In genomic region chr2:226813148-226813701, GRCh38 we compare ENCODE assay signal across 8 cellular contexts. TPM values are rescaled to one million over a fixed set of nuclear protein-coding genes. Genes with fewer than 3 reads are reported as not detected.
DNase-seq lines count a peak whose midpoint lies in the region; ATAC-seq and TF ChIP-seq lines count a peak whose summit lies in the region.

No MANE protein-coding gene starts in this region.

- intact Hi-C loops in Panc1 (cut with micrococcal nuclease; ENCODE audit: unreplicated experiment): no loop called here

- POLR2A ChIA-PET in Panc1 (lab: Charles Lee): no interaction called here

- BruUV-seq in Panc1 (replicated peaks; lab: Mats Ljungman, UMichigan): no TSS peak

- H3K4me3 ChIP-seq in DND-41 (ENCODE audit: low read depth in 1 of 2, low read length in 2 of 2) (no peak overlapping the region), Panc1 (ENCODE audit: low read depth in 2 of 2, low read length in 2 of 2) (no peak overlapping the region)

- no peaks in the 10 kb centered on the region for H4K20me1 ChIP-seq in DND-41 (ENCODE audit: insufficient read depth, low read length)

- H3K27ac ChIP-seq in DND-41 (ENCODE audit: low read length) (no peak overlapping the region), Panc1 (ENCODE audit: low read length) (no peak overlapping the region)

- in situ Hi-C loops in Panc1 (cut with HindIII; ENCODE audit: low pct_unique_long_range_greater_than_20kb, low sequenced_read_pairs): no loop called here

- H3K27me3 ChIP-seq in DND-41 (ENCODE audit: insufficient read depth, low read length, poor library complexity) (no peaks in the 10 kb centered on the region), Panc1 (ENCODE audit: control insufficient read depth, insufficient read depth, low read length) (no peaks in the 10 kb centered on the region)

- H3K9me3 ChIP-seq in DND-41 (ENCODE audit: insufficient read depth, low read length, severe bottlenecking): no peaks in the 10 kb centered on the region
- H3K9me3 ChIP-seq in Panc1 (ENCODE audit: control insufficient read depth, insufficient read depth, low read depth, low read length): no peaks in the 10 kb centered on the region

- H3K4me2 ChIP-seq in DND-41 (ENCODE audit: insufficient read depth, low read length): no peak overlapping the region

- H3K4me1 ChIP-seq in DND-41 (ENCODE audit: insufficient read depth, low read length): no peaks in the 10 kb centered on the region
- H3K4me1 ChIP-seq in Panc1 (ENCODE audit: control insufficient read depth, insufficient read depth, low read length): no peaks in the 10 kb centered on the region

- DNase-seq in DND-41 (peak; percentile 24), Panc1 (ENCODE audit: low read depth, low spot score) (no peak), iPS-NIHi11 (ENCODE audit: low spot score) (peak; percentile 29), GM19240 (ENCODE audit: insufficient read length, low spot score) (no peak), dedifferentiated amniotic fluid mesenchymal stem cell (ENCODE audit: extremely low spot score) (no peak)

- no peaks in the 10 kb centered on the region for H3K36me3 ChIP-seq in DND-41 (ENCODE audit: insufficient read depth, low read length)
- no peaks in the 10 kb centered on the region for H3K36me3 ChIP-seq in Panc1 (ENCODE audit: control insufficient read depth, insufficient read depth, low read length)

- no peak overlapping the region for H2AFZ ChIP-seq in DND-41 (ENCODE audit: low read depth, low read length)

- H3K79me2 ChIP-seq in DND-41 (ENCODE audit: insufficient read depth, low read length): no peaks in the 10 kb centered on the region

- CTCF ChIA-PET in Panc1 (lab: Charles Lee): no interaction called here

- H3K9ac ChIP-seq in DND-41 (ENCODE audit: low read depth, low read length): no peak overlapping the region

- ATAC-seq in DND-41 (ENCODE audit: insufficient read depth, low read depth): peak; percentile 63; the same call in 2 of the 3 replicates
- ATAC-seq in GM19328 (IDR thresholded peaks at IDR 0.05; ENCODE audit: unreplicated experiment): peak; percentile 59
- no peak for ATAC-seq in Panc1
- no peak for ATAC-seq in HG03097 (IDR thresholded peaks at IDR 0.05; ENCODE audit: low FRiP score, unreplicated experiment)
- ATAC-seq in HG03521 (IDR thresholded peaks at IDR 0.05; ENCODE audit: unreplicated experiment): no peak

- TF ChIP-seq CTCF in DND-41 (IDR thresholded peaks at IDR 0.05; ENCODE audit: borderline replicate concordance, extremely low read depth, low read length, poor library complexity, severe bottlenecking) (peak; percentile 55), Panc1 (IDR thresholded peaks at IDR 0.05) (peak; percentile 67)

RNA-seq across cellular contexts. Expression of gene IRS1, which starts 13.6 kb away (rescaled TPM):
- total RNA-seq in Panc1 (2021; ENCODE audit: unreplicated experiment): 27.3 TPM
- 19.6 TPM for polyA plus RNA-seq in Panc1 (2012; ENCODE audit: insufficient read length)

RNA-seq across cellular contexts. Expression of gene RHBDD1, which starts 22.6 kb away (rescaled TPM):
- total RNA-seq in Panc1 (2021; ENCODE audit: unreplicated experiment): 25.3 TPM
- polyA plus RNA-seq in Panc1 (2012; ENCODE audit: insufficient read length): 11.6 TPM

Comparison
In these comparisons a context has a peak if more than half of its experiments do, and no peak if none do; other contexts are left out.
1. ATAC-seq: peak in DND-41 (single experiment) and GM19328 (single experiment); none in Panc1 (single experiment), HG03097 (single experiment) and HG03521 (single experiment).
2. DNase-seq: peak in DND-41 (single experiment) and iPS-NIHi11 (single experiment); none in Panc1 (single experiment), GM19240 (single experiment) and dedifferentiated amniotic fluid mesenchymal stem cell (single experiment).